In the genomic region with DNA sequence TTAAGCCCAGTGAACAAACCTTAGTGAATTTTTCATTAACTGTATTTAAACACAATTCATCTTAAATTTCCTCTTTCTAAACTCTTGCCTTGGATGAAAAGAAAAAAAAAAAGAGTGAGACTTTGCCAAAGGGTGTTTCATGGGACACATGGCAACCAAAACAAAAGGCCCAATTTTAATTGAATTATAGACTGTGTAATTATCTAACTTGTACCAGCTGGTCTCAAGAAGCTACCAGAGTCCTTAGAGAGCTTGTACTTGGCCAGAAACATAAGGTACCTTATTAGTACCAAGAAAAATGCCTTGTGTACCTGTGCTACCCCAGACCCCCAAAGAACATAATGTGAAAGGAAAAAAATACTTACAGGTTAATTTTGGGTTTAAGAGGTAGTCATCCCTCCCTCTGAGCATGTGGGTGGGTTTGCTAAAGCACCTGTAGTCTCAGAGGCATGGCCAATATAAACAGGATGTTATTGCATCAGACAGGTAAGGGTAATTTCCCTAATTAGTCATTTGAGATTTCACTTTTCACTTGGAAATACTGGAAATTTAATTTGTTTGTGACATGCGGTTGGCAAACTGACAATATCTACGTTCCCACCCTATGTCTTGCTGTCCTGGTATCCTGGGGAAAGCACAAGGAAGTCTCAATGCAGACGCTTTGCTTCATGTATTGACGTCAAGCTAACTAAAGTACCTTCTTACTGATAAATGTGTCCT, we compare ENCODE assay signal across 1 cellular context.
TF ChIP-seq lines count a peak whose summit lies in the region.

No MANE protein-coding gene starts in this region.

TF ChIP-seq in H1, 55 proteins besides CTCF, POLR2A, EP300 and RAD21:
- TF ChIP-seq, protein P1, sequence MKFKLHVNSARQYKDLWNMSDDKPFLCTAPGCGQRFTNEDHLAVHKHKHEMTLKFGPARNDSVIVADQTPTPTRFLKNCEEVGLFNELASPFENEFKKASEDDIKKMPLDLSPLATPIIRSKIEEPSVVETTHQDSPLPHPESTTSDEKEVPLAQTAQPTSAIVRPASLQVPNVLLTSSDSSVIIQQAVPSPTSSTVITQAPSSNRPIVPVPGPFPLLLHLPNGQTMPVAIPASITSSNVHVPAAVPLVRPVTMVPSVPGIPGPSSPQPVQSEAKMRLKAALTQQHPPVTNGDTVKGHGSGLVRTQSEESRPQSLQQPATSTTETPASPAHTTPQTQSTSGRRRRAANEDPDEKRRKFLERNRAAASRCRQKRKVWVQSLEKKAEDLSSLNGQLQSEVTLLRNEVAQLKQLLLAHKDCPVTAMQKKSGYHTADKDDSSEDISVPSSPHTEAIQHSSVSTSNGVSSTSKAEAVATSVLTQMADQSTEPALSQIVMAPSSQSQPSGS (IDR thresholded peaks at IDR 0.05; ENCODE audit: low read length), result no peak
- TF ChIP-seq PHF8 (conservative IDR thresholded peaks at IDR 0.05; ENCODE audit: low read depth, low read length) (no peak), ASH2L (IDR thresholded peaks at IDR 0.05; ENCODE audit: low read length) (no peak), E2F6 (IDR thresholded peaks at IDR 0.05) (no peak), BACH1 (IDR thresholded peaks at IDR 0.05; ENCODE audit: low read length) (no peak), EZH2 (IDR thresholded peaks at IDR 0.05; ENCODE audit: low read depth, low read length, severe bottlenecking) (no peak), SRF (IDR thresholded peaks at IDR 0.05; ENCODE audit: low read depth, low read length) (no peak), HDAC2 (IDR thresholded peaks at IDR 0.05; ENCODE audit: borderline replicate concordance in 1 of 2, low read depth in 2 of 2, low read length in 2 of 2) (no peak), RFX5 (IDR thresholded peaks at IDR 0.05; ENCODE audit: borderline replicate concordance, low read depth, low read length) (no peak), MAX (IDR thresholded peaks at IDR 0.05) (no peak), RBBP5 (IDR thresholded peaks at IDR 0.05; ENCODE audit: borderline replicate concordance, low read depth, low read length) (no peak), ZNF274 (IDR thresholded peaks at IDR 0.05; ENCODE audit: borderline replicate concordance, extremely low read depth, low read length) (no peak), KDM1A (IDR thresholded peaks at IDR 0.05; ENCODE audit: borderline replicate concordance, low read length) (no peak), YY1 (IDR thresholded peaks at IDR 0.05; ENCODE audit: low read depth, low read length) (no peak), GTF2F1 (IDR thresholded peaks at IDR 0.05; ENCODE audit: borderline replicate concordance, low read depth, low read length) (no peak), KDM5A (IDR thresholded peaks at IDR 0.05; ENCODE audit: low read length) (no peak), CBX5 (IDR thresholded peaks at IDR 0.05; ENCODE audit: low read depth, low read length) (no peak), BRCA1 (IDR thresholded peaks at IDR 0.05; ENCODE audit: low read depth, low read length) (no peak)
